ENCODE assay signal across 1 cellular context in the genomic region with DNA sequence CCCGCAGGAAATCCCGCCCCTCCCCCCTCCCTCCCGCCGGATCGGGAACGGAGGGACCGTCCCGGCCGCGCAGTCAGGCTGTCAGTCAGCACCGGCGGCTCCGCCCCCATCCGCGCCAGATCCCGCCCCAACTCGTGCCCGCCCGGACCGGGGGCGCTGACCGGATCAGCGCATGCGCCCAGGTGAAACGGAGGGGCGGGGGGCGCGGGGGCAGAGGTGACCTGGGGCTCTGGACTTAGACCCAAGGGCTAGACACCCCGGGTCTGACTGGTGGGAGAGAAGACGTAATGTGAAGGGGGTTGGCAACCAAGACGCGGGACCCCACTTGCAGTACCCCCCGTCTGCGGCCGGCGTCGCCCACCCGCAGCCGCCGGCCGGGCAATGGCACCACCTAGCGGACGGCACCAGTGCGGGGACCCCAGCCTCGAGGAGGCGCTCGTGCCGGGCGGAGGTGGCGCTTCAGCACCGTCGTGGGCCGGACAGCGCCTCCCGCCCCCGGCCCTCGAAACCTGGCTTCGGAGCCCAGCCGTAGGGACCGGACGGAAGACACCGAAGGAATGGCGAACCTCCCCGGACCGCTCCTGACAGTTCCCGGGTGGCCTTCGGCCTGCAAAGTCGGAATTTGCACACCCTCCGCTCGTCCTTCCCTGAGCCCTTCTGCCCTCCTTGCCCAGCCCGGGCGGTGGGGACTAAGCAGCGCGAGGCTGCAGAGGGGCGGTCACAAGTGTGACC.
TF ChIP-seq lines count a peak whose summit lies in the region.

A gene with protein sequence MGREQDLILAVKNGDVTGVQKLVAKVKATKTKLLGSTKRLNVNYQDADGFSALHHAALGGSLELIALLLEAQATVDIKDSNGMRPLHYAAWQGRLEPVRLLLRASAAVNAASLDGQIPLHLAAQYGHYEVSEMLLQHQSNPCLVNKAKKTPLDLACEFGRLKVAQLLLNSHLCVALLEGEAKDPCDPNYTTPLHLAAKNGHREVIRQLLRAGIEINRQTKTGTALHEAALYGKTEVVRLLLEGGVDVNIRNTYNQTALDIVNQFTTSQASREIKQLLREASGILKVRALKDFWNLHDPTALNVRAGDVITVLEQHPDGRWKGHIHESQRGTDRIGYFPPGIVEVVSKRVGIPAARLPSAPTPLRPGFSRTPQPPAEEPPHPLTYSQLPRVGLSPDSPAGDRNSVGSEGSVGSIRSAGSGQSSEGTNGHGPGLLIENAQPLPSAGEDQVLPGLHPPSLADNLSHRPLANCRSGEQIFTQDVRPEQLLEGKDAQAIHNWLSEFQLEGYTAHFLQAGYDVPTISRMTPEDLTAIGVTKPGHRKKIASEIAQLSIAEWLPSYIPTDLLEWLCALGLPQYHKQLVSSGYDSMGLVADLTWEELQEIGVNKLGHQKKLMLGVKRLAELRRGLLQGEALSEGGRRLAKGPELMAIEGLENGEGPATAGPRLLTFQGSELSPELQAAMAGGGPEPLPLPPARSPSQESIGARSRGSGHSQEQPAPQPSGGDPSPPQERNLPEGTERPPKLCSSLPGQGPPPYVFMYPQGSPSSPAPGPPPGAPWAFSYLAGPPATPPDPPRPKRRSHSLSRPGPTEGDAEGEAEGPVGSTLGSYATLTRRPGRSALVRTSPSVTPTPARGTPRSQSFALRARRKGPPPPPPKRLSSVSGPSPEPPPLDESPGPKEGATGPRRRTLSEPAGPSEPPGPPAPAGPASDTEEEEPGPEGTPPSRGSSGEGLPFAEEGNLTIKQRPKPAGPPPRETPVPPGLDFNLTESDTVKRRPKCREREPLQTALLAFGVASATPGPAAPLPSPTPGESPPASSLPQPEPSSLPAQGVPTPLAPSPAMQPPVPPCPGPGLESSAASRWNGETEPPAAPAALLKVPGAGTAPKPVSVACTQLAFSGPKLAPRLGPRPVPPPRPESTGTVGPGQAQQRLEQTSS (N-terminal part only) (minus strand): TSS at position 15 of the 732 bp plus-strand sequence. CDS start 1,733 bp downstream, outside the sequence.

TF ChIP-seq in HepG2, 621 proteins besides CTCF, POLR2A, EP300 and RAD21 (continued from another document and continues in another):
- TF ChIP-seq, protein P1, sequence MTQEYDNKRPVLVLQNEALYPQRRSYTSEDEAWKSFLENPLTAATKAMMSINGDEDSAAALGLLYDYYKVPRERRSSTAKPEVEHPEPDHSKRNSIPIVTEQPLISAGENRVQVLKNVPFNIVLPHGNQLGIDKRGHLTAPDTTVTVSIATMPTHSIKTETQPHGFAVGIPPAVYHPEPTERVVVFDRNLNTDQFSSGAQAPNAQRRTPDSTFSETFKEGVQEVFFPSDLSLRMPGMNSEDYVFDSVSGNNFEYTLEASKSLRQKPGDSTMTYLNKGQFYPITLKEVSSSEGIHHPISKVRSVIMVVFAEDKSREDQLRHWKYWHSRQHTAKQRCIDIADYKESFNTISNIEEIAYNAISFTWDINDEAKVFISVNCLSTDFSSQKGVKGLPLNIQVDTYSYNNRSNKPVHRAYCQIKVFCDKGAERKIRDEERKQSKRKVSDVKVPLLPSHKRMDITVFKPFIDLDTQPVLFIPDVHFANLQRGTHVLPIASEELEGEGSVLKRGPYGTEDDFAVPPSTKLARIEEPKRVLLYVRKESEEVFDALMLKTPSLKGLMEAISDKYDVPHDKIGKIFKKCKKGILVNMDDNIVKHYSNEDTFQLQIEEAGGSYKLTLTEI (CRISPR knock-in tag; conservative IDR thresholded peaks at IDR 0.05), result no peak
- TF ChIP-seq, protein P2, sequence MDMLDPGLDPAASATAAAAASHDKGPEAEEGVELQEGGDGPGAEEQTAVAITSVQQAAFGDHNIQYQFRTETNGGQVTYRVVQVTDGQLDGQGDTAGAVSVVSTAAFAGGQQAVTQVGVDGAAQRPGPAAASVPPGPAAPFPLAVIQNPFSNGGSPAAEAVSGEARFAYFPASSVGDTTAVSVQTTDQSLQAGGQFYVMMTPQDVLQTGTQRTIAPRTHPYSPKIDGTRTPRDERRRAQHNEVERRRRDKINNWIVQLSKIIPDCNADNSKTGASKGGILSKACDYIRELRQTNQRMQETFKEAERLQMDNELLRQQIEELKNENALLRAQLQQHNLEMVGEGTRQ (IDR thresholded peaks at IDR 0.05; ENCODE audit: low read depth, low read length), result no peak
- TF ChIP-seq, protein P2 (CRISPR knock-in tag; IDR thresholded peaks at IDR 0.05; ENCODE audit: borderline replicate concordance), result 0 out of 2 replicates have a peak, but pooled peaks have one; percentile 28
- peak; percentile 72; the same call in 1 of the 2 replicates for TF ChIP-seq FOXO1 (CRISPR knock-in tag; IDR thresholded peaks at IDR 0.05)
- peak; percentile 2 for TF ChIP-seq REPIN1 (CRISPR knock-in tag; IDR thresholded peaks at IDR 0.05; ENCODE audit: borderline replicate concordance, low read depth)
- TF ChIP-seq, protein P3, sequence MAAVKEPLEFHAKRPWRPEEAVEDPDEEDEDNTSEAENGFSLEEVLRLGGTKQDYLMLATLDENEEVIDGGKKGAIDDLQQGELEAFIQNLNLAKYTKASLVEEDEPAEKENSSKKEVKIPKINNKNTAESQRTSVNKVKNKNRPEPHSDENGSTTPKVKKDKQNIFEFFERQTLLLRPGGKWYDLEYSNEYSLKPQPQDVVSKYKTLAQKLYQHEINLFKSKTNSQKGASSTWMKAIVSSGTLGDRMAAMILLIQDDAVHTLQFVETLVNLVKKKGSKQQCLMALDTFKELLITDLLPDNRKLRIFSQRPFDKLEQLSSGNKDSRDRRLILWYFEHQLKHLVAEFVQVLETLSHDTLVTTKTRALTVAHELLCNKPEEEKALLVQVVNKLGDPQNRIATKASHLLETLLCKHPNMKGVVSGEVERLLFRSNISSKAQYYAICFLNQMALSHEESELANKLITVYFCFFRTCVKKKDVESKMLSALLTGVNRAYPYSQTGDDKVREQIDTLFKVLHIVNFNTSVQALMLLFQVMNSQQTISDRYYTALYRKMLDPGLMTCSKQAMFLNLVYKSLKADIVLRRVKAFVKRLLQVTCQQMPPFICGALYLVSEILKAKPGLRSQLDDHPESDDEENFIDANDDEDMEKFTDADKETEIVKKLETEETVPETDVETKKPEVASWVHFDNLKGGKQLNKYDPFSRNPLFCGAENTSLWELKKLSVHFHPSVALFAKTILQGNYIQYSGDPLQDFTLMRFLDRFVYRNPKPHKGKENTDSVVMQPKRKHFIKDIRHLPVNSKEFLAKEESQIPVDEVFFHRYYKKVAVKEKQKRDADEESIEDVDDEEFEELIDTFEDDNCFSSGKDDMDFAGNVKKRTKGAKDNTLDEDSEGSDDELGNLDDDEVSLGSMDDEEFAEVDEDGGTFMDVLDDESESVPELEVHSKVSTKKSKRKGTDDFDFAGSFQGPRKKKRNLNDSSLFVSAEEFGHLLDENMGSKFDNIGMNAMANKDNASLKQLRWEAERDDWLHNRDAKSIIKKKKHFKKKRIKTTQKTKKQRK (IDR thresholded peaks at IDR 0.05; ENCODE audit: low read length), result no peak
- peak; percentile 69; the same call in 1 of the 2 replicates for TF ChIP-seq YEATS4 (CRISPR knock-in tag; IDR thresholded peaks at IDR 0.05; ENCODE audit: borderline replicate concordance)
- TF ChIP-seq NR2F6 (IDR thresholded peaks at IDR 0.05), result 0 out of 2 replicates have a peak, but pooled peaks have one; percentile 10
- TF ChIP-seq NR2F6 (CRISPR knock-in tag; IDR thresholded peaks at IDR 0.05), result peak; percentile 79
- peak; percentile 36; the same call in 1 of the 2 replicates for TF ChIP-seq NR2C2 (CRISPR knock-in tag; IDR thresholded peaks at IDR 0.05; ENCODE audit: borderline replicate concordance)
- no peak for TF ChIP-seq FOXJ3 (CRISPR knock-in tag; IDR thresholded peaks at IDR 0.05; ENCODE audit: borderline replicate concordance)
- peak; percentile 86; the same call in 1 of the 2 replicates for TF ChIP-seq MED13 (CRISPR knock-in tag; IDR thresholded peaks at IDR 0.05)
- TF ChIP-seq ZNF333 (CRISPR knock-in tag; IDR thresholded peaks at IDR 0.05; ENCODE audit: borderline replicate concordance), result peak; percentile 92
- TF ChIP-seq ZNF224 (CRISPR knock-in tag; IDR thresholded peaks at IDR 0.05), result 0 out of 2 replicates have a peak, but pooled peaks have one; percentile 80
- peak; percentile 73 for TF ChIP-seq ZC3H13 (CRISPR knock-in tag; IDR thresholded peaks at IDR 0.05)
- peak; percentile 98; the same call in 1 of the 2 replicates for TF ChIP-seq ZSCAN30 (CRISPR knock-in tag; IDR thresholded peaks at IDR 0.05)
- TF ChIP-seq, protein P4, sequence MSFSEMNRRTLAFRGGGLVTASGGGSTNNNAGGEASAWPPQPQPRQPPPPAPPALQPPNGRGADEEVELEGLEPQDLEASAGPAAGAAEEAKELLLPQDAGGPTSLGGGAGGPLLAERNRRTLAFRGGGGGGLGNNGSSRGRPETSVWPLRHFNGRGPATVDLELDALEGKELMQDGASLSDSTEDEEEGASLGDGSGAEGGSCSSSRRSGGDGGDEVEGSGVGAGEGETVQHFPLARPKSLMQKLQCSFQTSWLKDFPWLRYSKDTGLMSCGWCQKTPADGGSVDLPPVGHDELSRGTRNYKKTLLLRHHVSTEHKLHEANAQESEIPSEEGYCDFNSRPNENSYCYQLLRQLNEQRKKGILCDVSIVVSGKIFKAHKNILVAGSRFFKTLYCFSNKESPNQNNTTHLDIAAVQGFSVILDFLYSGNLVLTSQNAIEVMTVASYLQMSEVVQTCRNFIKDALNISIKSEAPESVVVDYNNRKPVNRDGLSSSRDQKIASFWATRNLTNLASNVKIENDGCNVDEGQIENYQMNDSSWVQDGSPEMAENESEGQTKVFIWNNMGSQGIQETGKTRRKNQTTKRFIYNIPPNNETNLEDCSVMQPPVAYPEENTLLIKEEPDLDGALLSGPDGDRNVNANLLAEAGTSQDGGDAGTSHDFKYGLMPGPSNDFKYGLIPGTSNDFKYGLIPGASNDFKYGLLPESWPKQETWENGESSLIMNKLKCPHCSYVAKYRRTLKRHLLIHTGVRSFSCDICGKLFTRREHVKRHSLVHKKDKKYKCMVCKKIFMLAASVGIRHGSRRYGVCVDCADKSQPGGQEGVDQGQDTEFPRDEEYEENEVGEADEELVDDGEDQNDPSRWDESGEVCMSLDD (CRISPR knock-in tag; IDR thresholded peaks at IDR 0.05; ENCODE audit: borderline replicate concordance), result peak; percentile 95
- peak; percentile 38; the same call in 1 of the 2 replicates for TF ChIP-seq ONECUT2 (CRISPR knock-in tag; IDR thresholded peaks at IDR 0.05)
- peak; percentile 99 for TF ChIP-seq ZNF44 (CRISPR knock-in tag; IDR thresholded peaks at IDR 0.05)
- TF ChIP-seq ARID2 (CRISPR knock-in tag; IDR thresholded peaks at IDR 0.05; ENCODE audit: borderline replicate concordance), result no peak; the same call in 1 of the 2 replicates
- 0 out of 2 replicates have a peak, but pooled peaks have one; percentile 15 for TF ChIP-seq ZBTB21 (CRISPR knock-in tag; IDR thresholded peaks at IDR 0.05)
- 0 out of 2 replicates have a peak, but pooled peaks have one; percentile 64 for TF ChIP-seq ZFP62 (CRISPR knock-in tag; IDR thresholded peaks at IDR 0.05)
- TF ChIP-seq ZNF546 (CRISPR knock-in tag; conservative IDR thresholded peaks at IDR 0.05), result peak; percentile 97
- peak; percentile 88; the same call in 1 of the 2 replicates for TF ChIP-seq SNAPC2 (CRISPR knock-in tag; IDR thresholded peaks at IDR 0.05)
- TF ChIP-seq KLF11 (CRISPR knock-in tag; IDR thresholded peaks at IDR 0.05), result peak; percentile 80
- TF ChIP-seq PRPF4 (IDR thresholded peaks at IDR 0.05; ENCODE audit: low read depth, low read length, poor library complexity, severe bottlenecking), result no peak
- peak; percentile 80 for TF ChIP-seq MED8 (CRISPR knock-in tag; IDR thresholded peaks at IDR 0.05; ENCODE audit: insufficient replicate concordance)
- TF ChIP-seq ZNF432 (CRISPR knock-in tag; IDR thresholded peaks at IDR 0.05; ENCODE audit: borderline replicate concordance), result no peak
- TF ChIP-seq ZNF367 (CRISPR knock-in tag; IDR thresholded peaks at IDR 0.05; ENCODE audit: borderline replicate concordance), result 0 out of 2 replicates have a peak, but pooled peaks have one; percentile 55
- TF ChIP-seq CHCHD3 (CRISPR knock-in tag; IDR thresholded peaks at IDR 0.05), result peak; percentile 67
- peak; percentile 89 for TF ChIP-seq ZNF766 (CRISPR knock-in tag; IDR thresholded peaks at IDR 0.05; ENCODE audit: borderline replicate concordance)
- no peak; the same call in 1 of the 2 replicates for TF ChIP-seq ZNF101 (CRISPR knock-in tag; IDR thresholded peaks at IDR 0.05; ENCODE audit: borderline replicate concordance, low read depth)
- TF ChIP-seq, protein P5, sequence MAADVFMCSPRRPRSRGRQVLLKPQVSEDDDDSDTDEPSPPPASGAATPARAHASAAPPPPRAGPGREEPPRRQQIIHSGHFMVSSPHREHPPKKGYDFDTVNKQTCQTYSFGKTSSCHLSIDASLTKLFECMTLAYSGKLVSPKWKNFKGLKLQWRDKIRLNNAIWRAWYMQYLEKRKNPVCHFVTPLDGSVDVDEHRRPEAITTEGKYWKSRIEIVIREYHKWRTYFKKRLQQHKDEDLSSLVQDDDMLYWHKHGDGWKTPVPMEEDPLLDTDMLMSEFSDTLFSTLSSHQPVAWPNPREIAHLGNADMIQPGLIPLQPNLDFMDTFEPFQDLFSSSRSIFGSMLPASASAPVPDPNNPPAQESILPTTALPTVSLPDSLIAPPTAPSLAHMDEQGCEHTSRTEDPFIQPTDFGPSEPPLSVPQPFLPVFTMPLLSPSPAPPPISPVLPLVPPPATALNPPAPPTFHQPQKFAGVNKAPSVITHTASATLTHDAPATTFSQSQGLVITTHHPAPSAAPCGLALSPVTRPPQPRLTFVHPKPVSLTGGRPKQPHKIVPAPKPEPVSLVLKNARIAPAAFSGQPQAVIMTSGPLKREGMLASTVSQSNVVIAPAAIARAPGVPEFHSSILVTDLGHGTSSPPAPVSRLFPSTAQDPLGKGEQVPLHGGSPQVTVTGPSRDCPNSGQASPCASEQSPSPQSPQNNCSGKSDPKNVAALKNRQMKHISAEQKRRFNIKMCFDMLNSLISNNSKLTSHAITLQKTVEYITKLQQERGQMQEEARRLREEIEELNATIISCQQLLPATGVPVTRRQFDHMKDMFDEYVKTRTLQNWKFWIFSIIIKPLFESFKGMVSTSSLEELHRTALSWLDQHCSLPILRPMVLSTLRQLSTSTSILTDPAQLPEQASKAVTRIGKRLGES (CRISPR knock-in tag; IDR thresholded peaks at IDR 0.05; ENCODE audit: borderline replicate concordance), result peak; percentile 85; the same call in 1 of the 2 replicates
- peak; percentile 30; the same call in 1 of the 2 replicates for TF ChIP-seq XBP1 (CRISPR knock-in tag; IDR thresholded peaks at IDR 0.05)
- TF ChIP-seq GABPB1 (CRISPR knock-in tag; IDR thresholded peaks at IDR 0.05), result peak; percentile 88
- TF ChIP-seq SALL1 (CRISPR knock-in tag; IDR thresholded peaks at IDR 0.05), result peak; percentile 96
- TF ChIP-seq SPEN (CRISPR knock-in tag; IDR thresholded peaks at IDR 0.05; ENCODE audit: low read depth), result peak; percentile 88
- TF ChIP-seq PLRG1 (conservative IDR thresholded peaks at IDR 0.05), result no peak
- peak; percentile 81; the same call in 1 of the 2 replicates for TF ChIP-seq CBX5 (CRISPR knock-in tag; IDR thresholded peaks at IDR 0.05; ENCODE audit: borderline replicate concordance)
- TF ChIP-seq ZIK1 (CRISPR knock-in tag; IDR thresholded peaks at IDR 0.05; ENCODE audit: borderline replicate concordance, low read depth), result peak; percentile 98
